21 cellular contexts compared by ENCODE assay signal in the genomic region with DNA sequence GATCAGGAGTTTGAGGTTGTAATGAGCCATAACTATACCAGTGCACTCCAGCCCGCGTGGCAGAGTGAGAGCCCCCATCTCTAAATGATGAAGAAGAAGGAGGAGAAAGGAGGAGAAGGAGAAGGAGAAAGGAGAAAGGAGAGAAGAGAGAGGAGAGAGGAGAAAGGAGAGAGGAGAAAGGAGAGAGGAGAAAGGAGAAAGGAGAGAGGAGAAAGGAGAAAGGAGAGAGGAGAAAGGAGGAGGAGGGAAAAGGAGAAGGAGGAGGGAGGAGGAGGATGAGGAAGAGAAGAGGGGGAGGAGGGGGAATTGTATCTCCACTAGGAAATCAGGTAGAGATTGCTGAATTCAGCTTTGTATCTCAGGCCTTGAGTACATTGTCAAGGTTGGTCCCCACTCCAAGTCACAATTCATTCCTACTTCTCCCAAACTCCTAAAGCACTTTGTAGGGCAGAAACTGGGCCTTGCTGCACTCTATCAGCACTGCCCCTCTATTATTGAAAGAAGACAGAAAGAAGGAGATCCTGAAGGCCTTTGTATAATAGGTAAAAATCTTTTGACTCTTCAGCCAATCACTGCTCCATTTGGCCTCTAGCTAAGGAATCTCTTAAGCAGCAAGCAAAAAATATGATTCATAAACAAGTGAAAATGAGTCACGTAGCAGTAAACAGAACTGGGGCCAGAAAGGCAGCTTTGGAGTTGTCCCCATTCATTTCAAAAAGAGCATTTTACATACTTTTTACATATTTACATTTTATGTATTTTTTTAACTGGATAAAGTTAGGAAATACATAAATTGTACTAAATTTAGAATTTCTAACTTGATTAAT.
A peak's percentile ranks its signal among the peaks of the same experiment; 100 is the strongest.
DNase-seq lines count a peak whose midpoint lies in the region; ATAC-seq, FAIRE-seq and TF ChIP-seq lines count a peak whose summit lies in the region.
"Had no signal": no experiment of that assay in that cellular context is flagged by ENCODE, and none has a peak within 500 bp of the region (broad histone marks: within the 10 kb centered on the region; RNA-seq: fewer than 3 reads in every experiment).

No MANE protein-coding gene starts in this region.

- H3K4me1 Mint-ChIP-seq in activated T-cell treated with anti-CD3 and anti-CD28 coated beads, Interleukin-2, amount 50 U/mL, for 72 hours (ENCODE audit: low read depth), result no peaks in the 10 kb centered on the region
- H3K4me1 Mint-ChIP-seq: GM23338 had no signal

- H3K36me3 ChIP-seq in pancreas (no peaks in the 10 kb centered on the region), uterus (no peaks in the 10 kb centered on the region), body of pancreas (replicated peaks in 1 of 2; ENCODE audit: insufficient read depth in 1 of 2, low read depth in 2 of 2) (no peaks in the 10 kb centered on the region)
- H3K36me3 ChIP-seq: neutrophil had no signal

- TF ChIP-seq CTCF in foreskin fibroblast (IDR thresholded peaks at IDR 0.05; ENCODE audit: low read depth, low read length) (no peak), pancreas (IDR thresholded peaks at IDR 0.05) (no peak), uterus (IDR thresholded peaks at IDR 0.05) (no peak), body of pancreas (IDR thresholded peaks at IDR 0.05) (no peak)

- TF ChIP-seq POLR2A in uterus (IDR thresholded peaks at IDR 0.05), result no peak
- TF ChIP-seq POLR2A in body of pancreas (IDR thresholded peaks at IDR 0.05), result no peak

- no peak overlapping the region for H3K4me3 Mint-ChIP-seq in activated T-cell treated with anti-CD3 and anti-CD28 coated beads, Interleukin-2, amount 50 U/mL, for 72 hours
- H3K4me3 Mint-ChIP-seq: activated T-cell treated with anti-CD3 and anti-CD28 coated beads, Interleukin-2, amount 50 U/mL, for 4 hours; GM23338; stimulated activated naive CD8-positive, alpha-beta T cell treated with anti-CD3 and anti-CD28 coated beads, Interleukin-15, Interleukin-2, amounts not matched to agents 100 ng/mL and 50 ng/mL, for 24 hours; T-helper 2 cell treated with Interferon-gamma antibody and Interleukin-4, amounts not matched to agents 5 μg/mL and 100 μg/mL, for 36 hours had no signal

- H3K4me1 ChIP-seq in pancreas, result no peaks in the 10 kb centered on the region
- H3K4me1 ChIP-seq in uterus, result no peaks in the 10 kb centered on the region
- H3K4me1 ChIP-seq in body of pancreas, result no peaks in the 10 kb centered on the region

- H3K9me3 Mint-ChIP-seq in activated T-cell treated with anti-CD3 and anti-CD28 coated beads, Interleukin-2, amount 50 U/mL, for 72 hours, result peaks cover 4 to 10% of the 10 kb centered on the region in 2 donors
- H3K9me3 Mint-ChIP-seq: activated T-cell treated with anti-CD3 and anti-CD28 coated beads, Interleukin-2, amount 50 U/mL, for 4 hours; GM23338; T-helper 2 cell treated with Interferon-gamma antibody and Interleukin-4, amounts not matched to agents 5 μg/mL and 100 μg/mL, for 36 hours had no signal

- no peaks in the 10 kb centered on the region for H3K27me3 ChIP-seq in pancreas
- no peaks in the 10 kb centered on the region for H3K27me3 ChIP-seq in uterus
- no peaks in the 10 kb centered on the region for H3K27me3 ChIP-seq in body of pancreas
- H3K27me3 ChIP-seq: neutrophil had no signal

- H3K27ac ChIP-seq in pancreas (no peak overlapping the region), uterus (no peak overlapping the region), body of pancreas (no peak overlapping the region)
- H3K27ac ChIP-seq: neutrophil had no signal

- no peaks in the 10 kb centered on the region for H3K27me3 Mint-ChIP-seq in activated T-cell treated with anti-CD3 and anti-CD28 coated beads, Interleukin-2, amount 50 U/mL, for 72 hours (ENCODE audit: low read depth)
- H3K27me3 Mint-ChIP-seq: stimulated activated naive CD8-positive, alpha-beta T cell treated with anti-CD3 and anti-CD28 coated beads, Interleukin-15, Interleukin-2, amounts not matched to agents 100 ng/mL and 50 ng/mL, for 24 hours had no signal

- peak overlapping the region; percentile 68 for H3K27ac Mint-ChIP-seq in activated T-cell treated with anti-CD3 and anti-CD28 coated beads, Interleukin-2, amount 50 U/mL, for 72 hours
- H3K27ac Mint-ChIP-seq: GM23338; stimulated activated naive CD8-positive, alpha-beta T cell treated with anti-CD3 and anti-CD28 coated beads, Interleukin-15, Interleukin-2, amounts not matched to agents 100 ng/mL and 50 ng/mL, for 24 hours; T-helper 2 cell treated with Interferon-gamma antibody and Interleukin-4, amounts not matched to agents 5 μg/mL and 100 μg/mL, for 36 hours had no signal

- H3K9me3 ChIP-seq in pancreas (no peaks in the 10 kb centered on the region), uterus (no peaks in the 10 kb centered on the region), body of pancreas (no peaks in the 10 kb centered on the region)
- H3K9me3 ChIP-seq: neutrophil had no signal

- H3K36me3 Mint-ChIP-seq in activated T-cell treated with anti-CD3 and anti-CD28 coated beads, Interleukin-2, amount 50 U/mL, for 72 hours (ENCODE audit: insufficient read depth in 2 of 2), result peaks cover 3% of the 10 kb centered on the region in 2 donors

- ATAC-seq in activated T-cell treated with anti-CD3 and anti-CD28 coated beads, Interleukin-2, amount 50 U/mL, for 72 hours (replicated peaks in 1 of 2), result peak in 1 of 2 donors; percentile 48
- ATAC-seq in pancreas, result no peak
- ATAC-seq in body of pancreas, result no peak
- ATAC-seq in GM19328 (IDR thresholded peaks at IDR 0.05; ENCODE audit: unreplicated experiment), result no peak
- ATAC-seq: activated T-cell treated with anti-CD3 and anti-CD28 coated beads, Interleukin-2, amount 50 U/mL, for 4 hours; GM23338; Right ventricle myocardium inferior had no signal

- DNase-seq in activated T-cell treated with anti-CD3 and anti-CD28 coated beads, Interleukin-2, amount 50 U/mL, for 72 hours, result no peak
- DNase-seq in activated T-cell treated with anti-CD3 and anti-CD28 coated beads, Interleukin-2, amount 50 U/mL, for 48 hours, result no peak
- DNase-seq in amniotic stem cell (lab: John Stamatoyannopoulos, UW) (peak; percentile 5), foreskin fibroblast (peak; percentile 23 to 58), pancreas (no peak), uterus (no peak), body of pancreas (no peak)
- DNase-seq: activated CD4-positive, alpha-beta T cell treated with anti-CD3 and anti-CD28 coated beads for 1 hour; activated T-cell treated with anti-CD3 and anti-CD28 coated beads, Interleukin-2, amount 50 U/mL, for 4 hours; aorta; hippocampal formation; NCI-H2081 treated with DMSO at 0.1 percent for 48 hours; NCI-H82 had no signal

- WGBS in pancreas, 2 donors, result 93 to 97% methylated on average over 3 of the region's 3 CpGs
- WGBS in body of pancreas, 2 donors, result 92 to 94% methylated on average over 3 of the region's 3 CpGs

- FAIRE-seq in pancreas (lab: Jason Lieb, UNC), result no peak
- FAIRE-seq: A204.1 had no signal

- intact Hi-C loops in pancreas (cut with DNase I), result no loop called here
- intact Hi-C loops in uterus (cut with DNase I; ENCODE audit: low total_unique reads), result no loop called here
- intact Hi-C loops in body of pancreas (cut with DNase I), result no loop called here

- no peak overlapping the region for H3K4me3 ChIP-seq in foreskin fibroblast (ENCODE audit: low read depth in 1 of 2, low read length in 2 of 2)
- H3K4me3 ChIP-seq in pancreas, result no peak overlapping the region
- no peak overlapping the region for H3K4me3 ChIP-seq in uterus
- H3K4me3 ChIP-seq in body of pancreas, result no peak overlapping the region
- H3K4me3 ChIP-seq: GM23338, lung had no signal

Comparison
In these comparisons a context has a peak if more than half of its experiments do, and no peak if none do; other contexts are left out.
1. DNase-seq: peak in amniotic stem cell (single experiment) and foreskin fibroblast (2 of 2); none in activated T-cell treated with anti-CD3 and anti-CD28 coated beads, Interleukin-2, amount 50 U/mL, for 72 hours (0 of 2), activated T-cell treated with anti-CD3 and anti-CD28 coated beads, Interleukin-2, amount 50 U/mL, for 48 hours (0 of 2), pancreas (0 of 6), uterus (0 of 2) and body of pancreas (0 of 4).